12 cellular contexts compared by ENCODE assay signal in genomic region chr19:21084343-21084742, GRCh38. TPM values are rescaled to one million over a fixed set of nuclear protein-coding genes. Genes with fewer than 3 reads are reported as not detected.
DNase-seq lines count a peak whose midpoint lies in the region; ATAC-seq lines count a peak whose summit lies in the region.
"Had no signal": no experiment of that assay in that cellular context is flagged by ENCODE, and none has a peak within 500 bp of the region (broad histone marks: within the 10 kb centered on the region; RNA-seq: fewer than 3 reads in every experiment).

No MANE protein-coding gene starts in this region.

- H3K4me3 ChIP-seq in mesenchymal stem cell (ENCODE audit: insufficient read depth in 1 of 2, low read depth in 1 of 2, low read length in 2 of 2) = no peak overlapping the region
- H3K4me3 ChIP-seq: gastrocnemius medialis had no signal

- 78% methylated on average over 1 of the region's 1 CpG for WGBS in mesenchymal stem cell

- intact Hi-C loops in posterior vena cava (cut with DNase I) = no loop called here

- H4K91ac ChIP-seq in mesenchymal stem cell (ENCODE audit: low read length) = no peak overlapping the region

- no peak overlapping the region for H3K4me2 ChIP-seq in mesenchymal stem cell (ENCODE audit: low read length, poor library complexity, severe bottlenecking)

- no peaks in the 10 kb centered on the region for H3K27me3 ChIP-seq in mesenchymal stem cell (ENCODE audit: control insufficient read depth in 1 of 2, insufficient read depth in 1 of 2, low read length in 2 of 2)
- H3K27me3 ChIP-seq: gastrocnemius medialis had no signal

- no peak overlapping the region for H4K8ac ChIP-seq in mesenchymal stem cell (ENCODE audit: low read length)

- H3K27ac ChIP-seq in mesenchymal stem cell (ENCODE audit: low read length, poor library complexity, severe bottlenecking) = no peak overlapping the region
- H3K27ac ChIP-seq: gastrocnemius medialis, HL-60 had no signal

- no peak overlapping the region for H3K4ac ChIP-seq in mesenchymal stem cell (ENCODE audit: low read depth in 1 of 2, low read length in 2 of 2)

- peaks cover 1 to 30% of the 10 kb centered on the region in 2 experiments for H3K36me3 ChIP-seq in mesenchymal stem cell (ENCODE audit: control insufficient read depth in 1 of 2, insufficient read depth in 2 of 2, low read depth in 1 of 2, low read length in 2 of 2)
- H3K36me3 ChIP-seq: gastrocnemius medialis had no signal

- ATAC-seq in GM18498 (IDR thresholded peaks at IDR 0.05; ENCODE audit: unreplicated experiment) (no peak), GM21390 (IDR thresholded peaks at IDR 0.05; ENCODE audit: unreplicated experiment) (no peak)
- ATAC-seq: gastrocnemius medialis had no signal

- no peak overlapping the region for H2BK120ac ChIP-seq in mesenchymal stem cell (ENCODE audit: low read depth, low read length)

- H2BK15ac ChIP-seq in mesenchymal stem cell (ENCODE audit: low read depth, poor library complexity, severe bottlenecking) = no peak overlapping the region

- no peak overlapping the region for H3K23ac ChIP-seq in mesenchymal stem cell (ENCODE audit: low read length in 2 of 2)

- no peak overlapping the region for H2AFZ ChIP-seq in mesenchymal stem cell (ENCODE audit: low read depth, low read length)

- H2BK12ac ChIP-seq in mesenchymal stem cell (ENCODE audit: low read length in 2 of 2) = no peak overlapping the region

- no peak overlapping the region for H3K14ac ChIP-seq in mesenchymal stem cell (ENCODE audit: low read length in 2 of 2)

- no peak overlapping the region for H2BK5ac ChIP-seq in mesenchymal stem cell (ENCODE audit: low read depth, low read length, poor library complexity, severe bottlenecking)

- peak; percentile 64 for DNase-seq in CD1c-positive myeloid dendritic cell (ENCODE audit: extremely low spot score)
- peak; percentile 71 for DNase-seq in HCEC 1CT
- peak; percentile 73 for DNase-seq in amniotic epithelial cell (ENCODE audit: low read depth)
- DNase-seq in mesenchymal stem cell = peak; percentile 65
- no peak for DNase-seq in cortex of kidney (lab: John Stamatoyannopoulos, UW)
- DNase-seq in posterior vena cava (ENCODE audit: low spot score) = no peak
- DNase-seq: gastrocnemius medialis; NCI-H510A treated with DMSO at 0.1 percent for 48 hours; stimulated activated CD4-positive, alpha-beta T cell treated with anti-CD3 and anti-CD28 coated beads, Interleukin-4, amount 100 ng/mL, for 4 hours had no signal

- no peak overlapping the region for H2AK5ac ChIP-seq in mesenchymal stem cell (ENCODE audit: low read length, severe bottlenecking)

- H3K18ac ChIP-seq in mesenchymal stem cell (ENCODE audit: low read depth in 1 of 2, low read length in 2 of 2) = no peak overlapping the region

- peaks cover 4% of the 10 kb centered on the region for H3K9me3 ChIP-seq in mesenchymal stem cell (ENCODE audit: control insufficient read depth, low read length)
- H3K9me3 ChIP-seq: gastrocnemius medialis had no signal

- peaks cover 7% of the 10 kb centered on the region for H3K79me1 ChIP-seq in mesenchymal stem cell (replicated peaks; ENCODE audit: low read length, poor library complexity, severe bottlenecking)

- no peak overlapping the region for H3K9ac ChIP-seq in mesenchymal stem cell (ENCODE audit: low read length)

- H3K4me1 ChIP-seq in mesenchymal stem cell (ENCODE audit: control insufficient read depth, insufficient read depth, low read depth, low read length) = peaks cover 3% of the 10 kb centered on the region
- H3K4me1 ChIP-seq: gastrocnemius medialis had no signal

RNA-seq across cellular contexts. Expression of gene ZNF714, which starts 2.3 kb away (rescaled TPM):
- 8.3 TPM for polyA plus RNA-seq in mesenchymal stem cell (2013, experiment 1 of 2)
- 8.1 TPM for polyA plus RNA-seq in mesenchymal stem cell (2013, experiment 2 of 2)
- 1 to 10 TPM; 3.5 to 3.9 TPM for total RNA-seq in posterior vena cava

RNA-seq across cellular contexts. Expression of gene ZNF431, which starts 57.5 kb away (rescaled TPM):
- polyA plus RNA-seq in mesenchymal stem cell (2013, experiment 1 of 2) = 4.3 TPM
- 5.6 TPM for polyA plus RNA-seq in mesenchymal stem cell (2013, experiment 2 of 2)
- 10 to 100 TPM; 10.1 to 11.1 TPM for total RNA-seq in posterior vena cava

Comparison
In these comparisons a context has a peak if more than half of its experiments do, and no peak if none do; other contexts are left out.
1. DNase-seq: peak in CD1c-positive myeloid dendritic cell (single experiment), HCEC 1CT (single experiment), amniotic epithelial cell (single experiment) and mesenchymal stem cell (single experiment); none in cortex of kidney (single experiment) and posterior vena cava (single experiment).